Comparison of ENCODE assay signal across 1 cellular context in the genomic region with DNA sequence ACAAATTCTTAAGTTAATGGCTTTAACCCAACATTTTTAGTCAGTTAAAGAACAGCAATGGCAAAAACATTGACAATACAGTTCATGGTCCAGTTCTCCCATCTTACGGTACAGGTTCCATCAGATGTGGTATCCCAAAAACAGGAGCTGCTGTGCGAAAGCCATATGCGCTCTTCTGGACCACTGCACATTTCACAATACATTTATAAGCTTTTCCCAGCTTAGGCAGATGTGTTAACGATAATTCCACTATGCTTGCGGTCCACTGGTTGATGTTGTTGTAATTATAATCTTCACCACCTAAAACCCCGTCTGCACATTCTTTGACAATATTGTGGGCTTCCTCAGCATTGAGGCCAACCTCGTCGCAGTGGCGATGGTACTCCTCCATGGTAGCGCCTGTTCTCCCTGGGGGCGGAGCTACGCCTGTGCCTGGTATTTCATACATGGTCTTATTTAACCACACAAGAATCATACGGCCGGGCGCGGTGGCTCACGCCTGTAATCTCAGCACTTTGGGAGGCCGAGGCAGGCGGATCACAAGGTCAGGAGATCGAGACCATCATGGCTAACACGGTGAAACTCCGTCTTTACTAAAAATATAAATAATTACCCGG.
TF ChIP-seq lines count a peak whose summit lies in the region.

No MANE protein-coding gene starts in this region.

TF ChIP-seq in K562, 482 proteins besides CTCF, POLR2A, EP300 and RAD21 (continued from another document):
- TF ChIP-seq ZBTB11 (CRISPR knock-in tag; IDR thresholded peaks at IDR 0.05) (no peak), ETV1 (tag; conservative IDR thresholded peaks at IDR 0.05; ENCODE audit: low read depth) (no peak), SMARCB1 (IDR thresholded peaks at IDR 0.05; ENCODE audit: insufficient read length, low read depth) (no peak), HNRNPLL (IDR thresholded peaks at IDR 0.05; ENCODE audit: low read depth, low read length, poor library complexity, severe bottlenecking) (no peak), HSF4 (CRISPR knock-in tag; IDR thresholded peaks at IDR 0.05; ENCODE audit: borderline replicate concordance) (no peak), KLF1 (tag; IDR thresholded peaks at IDR 0.05) (no peak), ZNF408 (CRISPR knock-in tag; IDR thresholded peaks at IDR 0.05; ENCODE audit: low read depth) (no peak)
TF ChIP-seq in K562: peak in this region for 0.
